In the genomic region with DNA sequence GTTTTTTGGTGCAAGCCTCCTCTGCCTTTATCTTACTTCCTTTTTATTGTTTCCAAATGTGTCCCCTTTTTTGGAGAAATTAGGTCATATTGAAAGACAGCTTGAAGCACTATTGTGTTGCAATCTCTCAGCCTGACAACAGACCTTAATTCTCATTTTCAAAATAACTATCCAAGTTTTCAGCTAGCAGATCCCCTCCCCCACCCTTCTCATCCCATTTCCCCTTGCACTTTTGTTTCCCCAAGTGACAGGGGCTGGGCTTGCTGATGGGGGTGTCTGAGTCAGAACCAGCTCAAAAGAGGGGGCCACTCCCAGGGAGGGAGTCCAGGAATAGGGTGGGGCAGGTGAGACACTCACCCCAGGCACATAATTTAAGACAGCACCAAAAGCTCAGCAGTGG, we compare ENCODE assay signal across 11 cellular contexts.
DNase-seq lines count a peak whose midpoint lies in the region; ATAC-seq and TF ChIP-seq lines count a peak whose summit lies in the region.
"Had no signal": no experiment of that assay in that cellular context is flagged by ENCODE, and none has a peak within 500 bp of the region (broad histone marks: within the 10 kb centered on the region; RNA-seq: fewer than 3 reads in every experiment).

No MANE protein-coding gene starts in this region.

- ATAC-seq in RWPE2 (ENCODE audit: low read depth): no peak
- no peak for ATAC-seq in stimulated activated memory B cell treated with anti-CD40 and anti-IgM and Interleukin-4, amounts not matched to agents 10 μg/mL and 1 μg/mL and 100 μg/mL, for 72 hours

- H3K9me3 ChIP-seq in RWPE2 (ENCODE audit: severe bottlenecking) (no peaks in the 10 kb centered on the region), esophagus squamous epithelium (no peaks in the 10 kb centered on the region)

- H3K27ac Mint-ChIP-seq in stimulated activated memory B cell treated with anti-CD40 and anti-IgM and Interleukin-4, amounts not matched to agents 10 μg/mL and 1 μg/mL and 100 μg/mL, for 72 hours: peak overlapping the region; percentile 53
- no peak overlapping the region for H3K27ac Mint-ChIP-seq in type B pancreatic cell
- H3K27ac Mint-ChIP-seq: brain had no signal

- H3K4me1 ChIP-seq in RWPE2 (ENCODE audit: insufficient read depth, poor library complexity, severe bottlenecking) (peaks cover 26% of the 10 kb centered on the region), esophagus squamous epithelium (peaks cover 15 to 89% (median 34%) of the 10 kb centered on the region in 3 donors)

- no peak for TF ChIP-seq CTCF in RWPE2 (IDR thresholded peaks at IDR 0.05; ENCODE audit: poor library complexity, severe bottlenecking)
- TF ChIP-seq CTCF in esophagus squamous epithelium (IDR thresholded peaks at IDR 0.05): no peak
- TF ChIP-seq CTCF in type B pancreatic cell (conservative IDR thresholded peaks at IDR 0.05): no peak

- H3K4me3 Mint-ChIP-seq in stimulated activated memory B cell treated with anti-CD40 and anti-IgM and Interleukin-4, amounts not matched to agents 10 μg/mL and 1 μg/mL and 100 μg/mL, for 72 hours: no peak overlapping the region
- H3K4me3 Mint-ChIP-seq in type B pancreatic cell: no peak overlapping the region
- H3K4me3 Mint-ChIP-seq: brain had no signal

- H3K4me3 ChIP-seq in RWPE2 (ENCODE audit: severe bottlenecking): no peak overlapping the region
- no peak overlapping the region for H3K4me3 ChIP-seq in esophagus squamous epithelium

- no peak for TF ChIP-seq POLR2A in esophagus squamous epithelium (IDR thresholded peaks at IDR 0.05)

- H3K27me3 ChIP-seq in RWPE2 (ENCODE audit: insufficient read depth, poor library complexity, severe bottlenecking): no peaks in the 10 kb centered on the region
- H3K27me3 ChIP-seq in esophagus squamous epithelium: no peaks in the 10 kb centered on the region

- H3K27ac ChIP-seq in RWPE2 (ENCODE audit: poor library complexity, severe bottlenecking): peak overlapping the region; percentile 16
- peak overlapping the region; percentile 23 to 93 (median 70) for H3K27ac ChIP-seq in esophagus squamous epithelium

- intact Hi-C loops in esophagus squamous epithelium (cut with DNase I): no loop called here

- DNase-seq in activated effector memory CD4-positive, alpha-beta T cell treated with anti-CD3 and anti-CD28 coated beads, Interleukin-2, amount 50 U/mL, for 16 hours: peak; percentile 52
- DNase-seq in activated effector memory CD4-positive, alpha-beta T cell treated with Interleukin-2 at 50 U/mL for 16 hours: no peak
- DNase-seq in RWPE2 (ENCODE audit: low spot score) (no peak), esophagus squamous epithelium (lab: John Stamatoyannopoulos, UW) (no peak), HCEC 1CT (no peak), type B pancreatic cell (ENCODE audit: extremely low spot score, unreplicated experiment) (no peak)
- no peak for DNase-seq in stimulated activated CD4-positive, alpha-beta T cell treated with anti-CD3 and anti-CD28 coated beads, Interleukin-4, amount 100 ng/mL, for 1 hour
- DNase-seq: ACHN, NCI-H1436 had no signal

- H3K9me3 Mint-ChIP-seq in stimulated activated memory B cell treated with anti-CD40 and anti-IgM and Interleukin-4, amounts not matched to agents 10 μg/mL and 1 μg/mL and 100 μg/mL, for 72 hours: peaks cover 3% of the 10 kb centered on the region
- no peaks in the 10 kb centered on the region for H3K9me3 Mint-ChIP-seq in type B pancreatic cell
- H3K9me3 Mint-ChIP-seq: brain had no signal

- peaks cover 36% of the 10 kb centered on the region for H3K36me3 Mint-ChIP-seq in stimulated activated memory B cell treated with anti-CD40 and anti-IgM and Interleukin-4, amounts not matched to agents 10 μg/mL and 1 μg/mL and 100 μg/mL, for 72 hours
- H3K36me3 Mint-ChIP-seq in type B pancreatic cell: no peaks in the 10 kb centered on the region

- H3K36me3 ChIP-seq in RWPE2 (ENCODE audit: low read depth): peaks cover 32% of the 10 kb centered on the region
- peaks cover 9 to 51% (median 9%) of the 10 kb centered on the region in 3 donors for H3K36me3 ChIP-seq in esophagus squamous epithelium

- peaks cover 49% of the 10 kb centered on the region for H3K4me1 Mint-ChIP-seq in stimulated activated memory B cell treated with anti-CD40 and anti-IgM and Interleukin-4, amounts not matched to agents 10 μg/mL and 1 μg/mL and 100 μg/mL, for 72 hours
- peaks cover 18% of the 10 kb centered on the region for H3K4me1 Mint-ChIP-seq in type B pancreatic cell (ENCODE audit: unreplicated experiment)

- no peaks in the 10 kb centered on the region for H3K27me3 Mint-ChIP-seq in stimulated activated memory B cell treated with anti-CD40 and anti-IgM and Interleukin-4, amounts not matched to agents 10 μg/mL and 1 μg/mL and 100 μg/mL, for 72 hours
- no peaks in the 10 kb centered on the region for H3K27me3 Mint-ChIP-seq in type B pancreatic cell
